Comparison of ENCODE assay signal across 22 cellular contexts in genomic region chr2:25324251-25324650, GRCh38. TPM values are rescaled to one million over a fixed set of nuclear protein-coding genes. Genes with fewer than 3 reads are reported as not detected.
A peak's percentile ranks its signal among the peaks of the same experiment; 100 is the strongest.
DNase-seq lines count a peak whose midpoint lies in the region; ATAC-seq and TF ChIP-seq lines count a peak whose summit lies in the region.
"Had no signal": no experiment of that assay in that cellular context is flagged by ENCODE, and none has a peak within 500 bp of the region (broad histone marks: within the 10 kb centered on the region; RNA-seq: fewer than 3 reads in every experiment).

No MANE protein-coding gene starts in this region.

- no peaks in the 10 kb centered on the region for H3K36me3 ChIP-seq in CD4-positive, alpha-beta memory T cell (ENCODE audit: insufficient read depth, low read length)
- no peaks in the 10 kb centered on the region for H3K36me3 ChIP-seq in rectal smooth muscle tissue (ENCODE audit: control insufficient read depth, insufficient read depth, low read length)
- H3K36me3 ChIP-seq in breast epithelium: no peaks in the 10 kb centered on the region

- POLR2A ChIA-PET in CD4-positive, alpha-beta memory T cell (lab: Charles Lee; ENCODE audit: partially characterized antibody): interaction anchor here (0.9 to 3.5 kb wide), 7 partner anchors 11 to 47 kb away, joined by 3 to 26 read pairs (median 4); no protein-coding TSS in a partner anchor
- POLR2A ChIA-PET in T-cell (lab: Charles Lee): interaction anchor here in 1 of 2 donors (0.8 kb wide), 1 partner anchor 38 kb away, joined by 3 read pairs; no protein-coding TSS in a partner anchor

- no peaks in the 10 kb centered on the region for H3K27me3 ChIP-seq in CD4-positive, alpha-beta memory T cell (ENCODE audit: insufficient read depth, low read length)
- H3K27me3 ChIP-seq in rectal smooth muscle tissue (ENCODE audit: control insufficient read depth, insufficient read depth, low read length): no peaks in the 10 kb centered on the region
- no peaks in the 10 kb centered on the region for H3K27me3 ChIP-seq in breast epithelium
- H3K27me3 ChIP-seq: heart left ventricle, tibial nerve had no signal

- H3K36me3 Mint-ChIP-seq in CD4-positive, alpha-beta memory T cell: peaks cover 18 to 26% of the 10 kb centered on the region in 2 donors
- peaks cover 24% of the 10 kb centered on the region for H3K36me3 Mint-ChIP-seq in T-cell
- peaks cover 11% of the 10 kb centered on the region for H3K36me3 Mint-ChIP-seq in central memory CD8-positive, alpha-beta T cell (ENCODE audit: insufficient read depth)

- DNase-seq in CD4-positive, alpha-beta memory T cell: no peak
- no peak for DNase-seq in T-cell
- DNase-seq in central memory CD8-positive, alpha-beta T cell (ENCODE audit: low spot score in 2 of 2): no peak
- no peak for DNase-seq in DMS114 treated with DMSO at 0.1 percent for 48 hours (lab: John Stamatoyannopoulos, UW; ENCODE audit: unreplicated experiment)
- no peak for DNase-seq in breast epithelium (ENCODE audit: low spot score in 2 of 2)
- no peak for DNase-seq in SIG-M5 treated with dmso at 0.1 percent for 504 hours (lab: John Stamatoyannopoulos, UW; ENCODE audit: unreplicated experiment)
- DNase-seq: activated CD4-positive, alpha-beta T cell treated with anti-CD3 and anti-CD28 coated beads, Interleukin-2, amount 10 ng/mL, durations not matched to agents 7 days and 5 days; central memory CD4-positive, alpha-beta T cell; DMS 273 treated with DMSO at 0.1 percent for 48 hours; mesendoderm; NCI-H1417; NCI-H2081; NCI-H226; NCI-H748 treated with DMSO at 0.1 percent for 48 hours; retina; stimulated activated naive CD4-positive, alpha-beta T cell had no signal

- peak overlapping the region; percentile 31 to 98 (median 93) for H3K27ac Mint-ChIP-seq in CD4-positive, alpha-beta memory T cell
- peak overlapping the region; percentile 87 to 90 for H3K27ac Mint-ChIP-seq in T-cell
- peak overlapping the region; percentile 7 for H3K27ac Mint-ChIP-seq in central memory CD8-positive, alpha-beta T cell (ENCODE audit: low read depth)
- H3K27ac Mint-ChIP-seq: activated CD4-positive, alpha-beta T cell treated with anti-CD3 and anti-CD28 coated beads, Interleukin-2, amount 10 ng/mL, durations not matched to agents 7 days and 5 days had no signal

- TF ChIP-seq CTCF in breast epithelium (IDR thresholded peaks at IDR 0.05): no peak

- no peak overlapping the region for H3K4me3 ChIP-seq in CD4-positive, alpha-beta memory T cell (ENCODE audit: low read length in 2 of 2)
- H3K4me3 ChIP-seq in rectal smooth muscle tissue (ENCODE audit: low read length) (no peak overlapping the region), breast epithelium (no peak overlapping the region)
- H3K4me3 ChIP-seq: heart left ventricle, tibial nerve had no signal

- ATAC-seq in T-cell (replicated peaks in 1 of 4): no peak
- no peak for ATAC-seq in central memory CD8-positive, alpha-beta T cell (replicated peaks; ENCODE audit: extremely low read depth, poor library complexity, severe bottlenecking)
- ATAC-seq: left colon had no signal

- H3K27me3 Mint-ChIP-seq in CD4-positive, alpha-beta memory T cell: no peaks in the 10 kb centered on the region
- no peaks in the 10 kb centered on the region for H3K27me3 Mint-ChIP-seq in T-cell
- no peaks in the 10 kb centered on the region for H3K27me3 Mint-ChIP-seq in central memory CD8-positive, alpha-beta T cell
- H3K27me3 Mint-ChIP-seq: activated CD4-positive, alpha-beta T cell treated with anti-CD3 and anti-CD28 coated beads, Interleukin-2, amount 10 ng/mL, durations not matched to agents 7 days and 5 days had no signal

- no peak for TF ChIP-seq POLR2A in breast epithelium (IDR thresholded peaks at IDR 0.05)

- H3K9me3 Mint-ChIP-seq in CD4-positive, alpha-beta memory T cell: peaks cover 0 to 20% (median 15%) of the 10 kb centered on the region in 8 donors
- peaks cover 0 to 17% (median 4%) of the 10 kb centered on the region in 3 donors for H3K9me3 Mint-ChIP-seq in T-cell
- H3K9me3 Mint-ChIP-seq in central memory CD8-positive, alpha-beta T cell: peaks cover 9% of the 10 kb centered on the region

- intact Hi-C loops in CD4-positive, alpha-beta memory T cell (cut with micrococcal nuclease): no loop called here
- intact Hi-C loops in breast epithelium (cut with DNase I; ENCODE audit: low total_unique reads): no loop called here

- H3K4me3 Mint-ChIP-seq in CD4-positive, alpha-beta memory T cell: peak overlapping the region in 6 of 8 donors; percentile 43 to 91 (median 90)
- peak overlapping the region in 1 of 3 donors; percentile 70 for H3K4me3 Mint-ChIP-seq in T-cell
- H3K4me3 Mint-ChIP-seq in central memory CD8-positive, alpha-beta T cell: peak overlapping the region; percentile 83
- H3K4me3 Mint-ChIP-seq: activated CD4-positive, alpha-beta T cell treated with anti-CD3 and anti-CD28 coated beads, Interleukin-2, amount 10 ng/mL, durations not matched to agents 7 days and 5 days had no signal

- H3K4me1 Mint-ChIP-seq in CD4-positive, alpha-beta memory T cell: peaks cover 33 to 51% (median 39%) of the 10 kb centered on the region in 4 donors
- H3K4me1 Mint-ChIP-seq in T-cell: peaks cover 51 to 59% (median 53%) of the 10 kb centered on the region in 3 donors
- peaks cover 35% of the 10 kb centered on the region for H3K4me1 Mint-ChIP-seq in central memory CD8-positive, alpha-beta T cell

- peaks cover 33% of the 10 kb centered on the region for H3K4me1 ChIP-seq in CD4-positive, alpha-beta memory T cell (ENCODE audit: insufficient read depth, low read length)
- H3K4me1 ChIP-seq in rectal smooth muscle tissue (ENCODE audit: control insufficient read depth, insufficient read depth, low read length) (peaks cover 14% of the 10 kb centered on the region), breast epithelium (no peaks in the 10 kb centered on the region)

- H3K9me3 ChIP-seq in CD4-positive, alpha-beta memory T cell (ENCODE audit: control insufficient read depth in 1 of 2, low read length in 2 of 2): peaks cover 0 to 8% of the 10 kb centered on the region in 2 donors
- peaks cover 3 to 11% of the 10 kb centered on the region in 2 donors for H3K9me3 ChIP-seq in breast epithelium

- H3K9ac ChIP-seq in rectal smooth muscle tissue (ENCODE audit: low read length): no peak overlapping the region

- CTCF ChIA-PET in CD4-positive, alpha-beta memory T cell (lab: Charles Lee; ENCODE audit: partially characterized antibody): interaction anchor here (1.1 to 3.4 kb wide), 5 partner anchors 10 to 161 kb away, joined by 3 to 22 read pairs (median 12); no protein-coding TSS in a partner anchor
- CTCF ChIA-PET in T-cell (lab: Charles Lee): no interaction called here

- H3K27ac ChIP-seq in CD4-positive, alpha-beta memory T cell (ENCODE audit: low read depth, low read length): peak overlapping the region; percentile 53
- H3K27ac ChIP-seq in rectal smooth muscle tissue (ENCODE audit: low read depth, low read length) (peak overlapping the region; percentile 21), breast epithelium (no peak overlapping the region)
- H3K27ac ChIP-seq: C4-2B, tibial nerve, WERI-Rb-1 had no signal

RNA-seq across cellular contexts. Expression of gene DNMT3A, which starts 17.5 kb away (rescaled TPM):
- 10 to 100 TPM; 62.2 to 71.6 TPM for total RNA-seq in CD4-positive, alpha-beta memory T cell
- polyA plus RNA-seq in CD4-positive, alpha-beta memory T cell: 10 to 100 TPM in 1 of 2 donors, 1 to 10 TPM in 1; 7.5 to 14.6 TPM
- 100 to 1,000 TPM in 1 of 5 donors, 10 to 100 TPM in 4; 78.7 to 125 (median 93.2) TPM for total RNA-seq in T-cell
- total RNA-seq in breast epithelium: 10 to 100 TPM in 2 of 3 donors, 1 to 10 TPM in 1; 8.2 to 21.7 (median 20.0) TPM

Comparison
In these comparisons a context has a peak if more than half of its experiments do, and no peak if none do; other contexts are left out.
1. H3K27ac ChIP-seq: peak in CD4-positive, alpha-beta memory T cell (single experiment) and rectal smooth muscle tissue (single experiment); none in breast epithelium (0 of 2).
2. H3K27ac Mint-ChIP-seq: peak in every context shown above with its lines; median percentile 93 in CD4-positive, alpha-beta memory T cell; 88 in T-cell; 7 in central memory CD8-positive, alpha-beta T cell.